Comparison of ENCODE assay signal across 14 cellular contexts in the genomic region with DNA sequence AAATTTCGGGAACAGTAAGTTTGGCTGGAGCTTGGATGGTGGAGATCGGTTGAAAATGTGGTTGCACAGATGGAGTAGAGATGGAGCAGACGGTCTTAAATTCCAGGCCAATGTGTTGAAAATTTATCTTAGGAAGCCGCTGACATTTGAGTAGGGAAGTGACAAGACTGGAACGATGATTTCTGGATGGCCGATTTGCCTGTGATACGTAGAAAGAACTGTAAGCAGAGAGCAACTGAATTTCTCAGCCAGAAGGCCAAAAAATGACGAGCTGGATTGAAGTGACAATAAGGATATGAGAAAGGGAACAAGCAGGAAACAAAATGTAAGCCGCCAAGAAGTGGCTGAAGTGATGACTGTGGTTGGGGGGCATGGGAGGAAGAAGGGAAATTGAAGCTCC. TPM values are rescaled to one million over a fixed set of nuclear protein-coding genes. Genes with fewer than 3 reads are reported as not detected.
DNase-seq lines count a peak whose midpoint lies in the region; TF ChIP-seq lines count a peak whose summit lies in the region.
"Had no signal": no experiment of that assay in that cellular context is flagged by ENCODE, and none has a peak within 500 bp of the region (broad histone marks: within the 10 kb centered on the region; RNA-seq: fewer than 3 reads in every experiment).

No MANE protein-coding gene starts in this region.

- no peaks in the 10 kb centered on the region for H3K27me3 Mint-ChIP-seq in mesothelial cell of epicardium (ENCODE audit: low read depth)

- peak overlapping the region; percentile 57 for H3K9ac ChIP-seq in NT2/D1 (ENCODE audit: insufficient read length, low read depth)

- H3K36me3 Mint-ChIP-seq in mesothelial cell of epicardium = no peaks in the 10 kb centered on the region
- H3K36me3 Mint-ChIP-seq: CD4-positive, alpha-beta memory T cell had no signal

- peaks cover 33% of the 10 kb centered on the region for H3K27me3 ChIP-seq in NT2/D1 (ENCODE audit: insufficient read depth, insufficient read length)

- no peak overlapping the region for H3K4me3 Mint-ChIP-seq in mesothelial cell of epicardium
- H3K4me3 Mint-ChIP-seq: activated T-cell treated with anti-CD3 and anti-CD28 coated beads, Interleukin-2, amount 50 U/mL, for 24 hours; CD4-positive, alpha-beta memory T cell; effector memory CD8-positive, alpha-beta T cell had no signal

- no peaks in the 10 kb centered on the region for H3K4me1 Mint-ChIP-seq in mesothelial cell of epicardium

- H3K36me3 ChIP-seq in NT2/D1 (ENCODE audit: insufficient read depth, insufficient read length, low read length) = no peaks in the 10 kb centered on the region
- H3K36me3 ChIP-seq: tibial artery had no signal

- TF ChIP-seq CTCF in GM12864 (IDR thresholded peaks at IDR 0.05; ENCODE audit: low read depth, low read length, missing control alignments) = no peak
- TF ChIP-seq CTCF in fibroblast of pulmonary artery (IDR thresholded peaks at IDR 0.05; ENCODE audit: low read length, missing control alignments) = no peak
- no peak for TF ChIP-seq CTCF in mesothelial cell of epicardium (IDR thresholded peaks at IDR 0.05; ENCODE audit: unreplicated experiment)

- no peaks in the 10 kb centered on the region for H3K4me1 ChIP-seq in NT2/D1 (ENCODE audit: insufficient read depth, insufficient read length)

- DNase-seq in GM12864 (ENCODE audit: low read depth) (no peak), NT2/D1 (ENCODE audit: low read depth, low spot score) (no peak), fibroblast of pulmonary artery (ENCODE audit: low read depth) (no peak), pons (ENCODE audit: low spot score) (peak; percentile 12), mesothelial cell of epicardium (ENCODE audit: low spot score in 2 of 2, unreplicated experiment in 2 of 2) (no peak), KG1 (lab: John Stamatoyannopoulos, UW) (no peak), kidney glomerular epithelial cell (lab: John Stamatoyannopoulos, UW) (no peak), GM19238 (ENCODE audit: insufficient read length, low spot score) (no peak)
- DNase-seq: amniotic stem cell, tibial artery had no signal

- peaks cover 2% of the 10 kb centered on the region for H3K9me3 ChIP-seq in NT2/D1 (ENCODE audit: insufficient read depth, low read length)

- H3K4me3 ChIP-seq in GM12864 (ENCODE audit: low read depth, low read length) (peak overlapping the region; percentile 53), NT2/D1 (ENCODE audit: insufficient read length, low read depth) (peak overlapping the region; percentile 61), fibroblast of pulmonary artery (replicated peaks; ENCODE audit: low read depth, low read length) (peak overlapping the region; percentile 54)

- no peak overlapping the region for H3K27ac Mint-ChIP-seq in mesothelial cell of epicardium
- H3K27ac Mint-ChIP-seq: effector memory CD8-positive, alpha-beta T cell had no signal

- H3K9me3 Mint-ChIP-seq in mesothelial cell of epicardium = peaks cover 11% of the 10 kb centered on the region
- H3K9me3 Mint-ChIP-seq: activated T-cell treated with anti-CD3 and anti-CD28 coated beads, Interleukin-2, amount 50 U/mL, for 24 hours; effector memory CD8-positive, alpha-beta T cell had no signal

RNA-seq across cellular contexts. Expression of gene ARMC3, which starts 0.7 kb away (rescaled TPM):
- total RNA-seq in mesothelial cell of epicardium = 0.57 to 1.3 TPM (median 0.83 TPM) in 3 replicates
- total RNA-seq: CD4-positive, alpha-beta memory T cell; skeletal muscle tissue had no signal
